ENCODE assay signal across 1 cellular context in the genomic region with DNA sequence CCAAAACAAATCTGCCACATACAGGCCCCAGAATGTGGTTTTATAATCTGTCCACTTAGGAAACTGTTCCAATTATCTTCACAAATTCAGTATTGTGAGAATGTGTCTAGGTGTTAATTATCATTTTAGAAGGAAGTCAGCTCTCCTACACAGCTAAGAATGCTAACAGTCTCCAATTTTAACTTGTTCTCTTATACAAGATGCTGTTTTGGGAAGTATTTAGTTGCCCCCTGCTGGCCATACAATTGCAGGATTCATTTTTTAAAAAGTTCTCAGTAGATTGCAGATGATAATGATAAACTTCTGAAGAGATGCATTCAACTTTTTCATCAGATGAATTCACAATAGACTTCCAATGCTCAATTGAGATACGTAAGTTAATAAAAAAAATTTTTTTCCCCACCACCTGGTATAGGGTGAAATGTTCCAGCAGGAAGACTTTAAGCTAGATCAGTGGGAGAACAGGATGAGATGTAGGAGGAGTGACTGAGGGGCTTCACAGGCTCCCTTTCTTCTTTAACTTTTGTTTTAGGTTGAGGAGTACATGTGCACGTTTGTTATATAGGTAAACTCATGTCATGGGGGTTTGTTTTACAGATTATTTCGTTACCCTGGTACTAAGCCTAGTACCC.
TF ChIP-seq lines count a peak whose summit lies in the region.

No MANE protein-coding gene starts in this region.

TF ChIP-seq in HepG2, 621 proteins besides CTCF, POLR2A, EP300 and RAD21:
- peak; percentile 70 for TF ChIP-seq STAG1 (CRISPR knock-in tag; IDR thresholded peaks at IDR 0.05)
- no peak for TF ChIP-seq MAFG (CRISPR knock-in tag; IDR thresholded peaks at IDR 0.05)
- TF ChIP-seq, protein P1, sequence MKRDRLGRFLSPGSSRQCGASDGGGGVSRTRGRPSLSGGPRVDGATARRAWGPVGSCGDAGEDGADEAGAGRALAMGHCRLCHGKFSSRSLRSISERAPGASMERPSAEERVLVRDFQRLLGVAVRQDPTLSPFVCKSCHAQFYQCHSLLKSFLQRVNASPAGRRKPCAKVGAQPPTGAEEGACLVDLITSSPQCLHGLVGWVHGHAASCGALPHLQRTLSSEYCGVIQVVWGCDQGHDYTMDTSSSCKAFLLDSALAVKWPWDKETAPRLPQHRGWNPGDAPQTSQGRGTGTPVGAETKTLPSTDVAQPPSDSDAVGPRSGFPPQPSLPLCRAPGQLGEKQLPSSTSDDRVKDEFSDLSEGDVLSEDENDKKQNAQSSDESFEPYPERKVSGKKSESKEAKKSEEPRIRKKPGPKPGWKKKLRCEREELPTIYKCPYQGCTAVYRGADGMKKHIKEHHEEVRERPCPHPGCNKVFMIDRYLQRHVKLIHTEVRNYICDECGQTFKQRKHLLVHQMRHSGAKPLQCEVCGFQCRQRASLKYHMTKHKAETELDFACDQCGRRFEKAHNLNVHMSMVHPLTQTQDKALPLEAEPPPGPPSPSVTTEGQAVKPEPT (CRISPR knock-in tag; IDR thresholded peaks at IDR 0.05; ENCODE audit: low read depth), result no peak
- peak; percentile 61 for TF ChIP-seq SMC3 (IDR thresholded peaks at IDR 0.05; ENCODE audit: low read length)
